In genomic region chr2:41970898-41971660, GRCh38 we compare ENCODE assay signal across 1 cellular context.
TF ChIP-seq lines count a peak whose summit lies in the region.

No MANE protein-coding gene starts in this region.

TF ChIP-seq in HEK293, 187 proteins besides CTCF, POLR2A, EP300 and RAD21 (continued from another document):
- TF ChIP-seq ZNF692 (tag by site-specific recombination; IDR thresholded peaks at IDR 0.05), result peak; percentile 59; the same call in 1 of the 2 replicates
